In genomic region chr9:124941689-124942561, GRCh38 we compare ENCODE assay signal across 8 cellular contexts. TPM values are rescaled to one million over a fixed set of nuclear protein-coding genes. Genes with fewer than 3 reads are reported as not detected.
DNase-seq lines count a peak whose midpoint lies in the region; ATAC-seq and TF ChIP-seq lines count a peak whose summit lies in the region.

No MANE protein-coding gene starts in this region.

- H3K4me1 Mint-ChIP-seq in activated naive CD4-positive, alpha-beta T cell treated with anti-CD3 and anti-CD28 coated beads for 36 hours (ENCODE audit: low read depth), result peaks cover 22% of the 10 kb centered on the region
- H3K4me1 Mint-ChIP-seq in glutamatergic neuron (ENCODE audit: low read depth, unreplicated experiment) (peaks cover 5% of the 10 kb centered on the region), osteocyte (ENCODE audit: unreplicated experiment) (peaks cover 17% of the 10 kb centered on the region)

- H3K9me3 ChIP-seq in tibial artery, result no peaks in the 10 kb centered on the region

- TF ChIP-seq CTCF in RWPE1 (conservative IDR thresholded peaks at IDR 0.05; ENCODE audit: low read depth) (no peak), glutamatergic neuron (IDR thresholded peaks at IDR 0.05; ENCODE audit: partially characterized antibody, unreplicated experiment) (no peak), osteocyte (IDR thresholded peaks at IDR 0.05) (no peak), tibial artery (IDR thresholded peaks at IDR 0.05) (no peak)

- H3K4me3 ChIP-seq in tibial artery, result peak overlapping the region; percentile 68 to 81

- CTCF ChIA-PET in RWPE1 (lab: Yijun Ruan, JAX), result no interaction called here
- CTCF ChIA-PET in activated naive CD4-positive, alpha-beta T cell treated with anti-CD3 and anti-CD28 coated beads for 36 hours (lab: Charles Lee), result interaction anchor here (0.5 to 1.0 kb wide), 4 partner anchors 20 to 423 kb away, joined by 3 to 4 read pairs (median 4); no protein-coding TSS in a partner anchor

- no peaks in the 10 kb centered on the region for H3K27me3 Mint-ChIP-seq in activated naive CD4-positive, alpha-beta T cell treated with anti-CD3 and anti-CD28 coated beads for 36 hours (ENCODE audit: low read depth)
- H3K27me3 Mint-ChIP-seq in glutamatergic neuron (ENCODE audit: unreplicated experiment), result peaks cover 4% of the 10 kb centered on the region
- no peaks in the 10 kb centered on the region for H3K27me3 Mint-ChIP-seq in osteocyte (ENCODE audit: unreplicated experiment)

- peaks cover 0 to 14% (median 0%) of the 10 kb centered on the region in 3 donors for H3K36me3 ChIP-seq in tibial artery

- peaks cover 1% of the 10 kb centered on the region for H3K9me3 Mint-ChIP-seq in activated naive CD4-positive, alpha-beta T cell treated with anti-CD3 and anti-CD28 coated beads for 36 hours
- H3K9me3 Mint-ChIP-seq in glutamatergic neuron (ENCODE audit: unreplicated experiment) (no peaks in the 10 kb centered on the region), osteocyte (ENCODE audit: unreplicated experiment) (no peaks in the 10 kb centered on the region)

- H3K4me3 Mint-ChIP-seq in activated naive CD4-positive, alpha-beta T cell treated with anti-CD3 and anti-CD28 coated beads for 36 hours, result peak overlapping the region; percentile 98
- H3K4me3 Mint-ChIP-seq in glutamatergic neuron (ENCODE audit: unreplicated experiment), result peak overlapping the region; percentile 96
- peak overlapping the region; percentile 94 for H3K4me3 Mint-ChIP-seq in osteocyte (ENCODE audit: unreplicated experiment)

- peak; percentile 22 for ATAC-seq in HG03066 (IDR thresholded peaks at IDR 0.05; ENCODE audit: low read depth, unreplicated experiment)

- peaks cover 0 to 17% (median 12%) of the 10 kb centered on the region in 4 donors for H3K4me1 ChIP-seq in tibial artery

- DNase-seq in NCI-H146 (lab: John Stamatoyannopoulos, UW) (peak; percentile 25), NCI-H146 treated with DMSO at 0.1 percent for 48 hours (lab: John Stamatoyannopoulos, UW; ENCODE audit: unreplicated experiment) (no peak), RWPE1 (ENCODE audit: low spot score) (no peak), glutamatergic neuron (peak; percentile 28), osteocyte (ENCODE audit: extremely low spot score, unreplicated experiment) (no peak), tibial artery (peak; percentile 60 to 75)
- DNase-seq in activated naive CD4-positive, alpha-beta T cell treated with anti-CD3 and anti-CD28 coated beads for 36 hours, result peak; percentile 72

- POLR2A ChIA-PET in RWPE1 (lab: Yijun Ruan, JAX; ENCODE audit: low non-redundant PET), result interaction anchor here (1.3 kb wide), 1 partner anchor 9 kb away, joined by 3 read pairs; no protein-coding TSS in a partner anchor

- no peaks in the 10 kb centered on the region for H3K27me3 ChIP-seq in tibial artery

- intact Hi-C loops in activated naive CD4-positive, alpha-beta T cell treated with anti-CD3 and anti-CD28 coated beads for 36 hours (cut with micrococcal nuclease), result loop anchor here (1.0 to 10.0 kb wide), 9 partner anchors 23 to 433 kb away; partner anchors contain the start of genes ARPC5L, HSPA5, NR6A1 and PPP6C
- intact Hi-C loops in tibial artery (cut with DNase I; ENCODE audit: low total_unique reads), result loop anchor here (5.0 kb wide), 1 partner anchor 200 kb away; the partner anchor contains the start of gene SCAI

- H3K27ac Mint-ChIP-seq in activated naive CD4-positive, alpha-beta T cell treated with anti-CD3 and anti-CD28 coated beads for 36 hours, result peak overlapping the region; percentile 98
- peak overlapping the region; percentile 75 for H3K27ac Mint-ChIP-seq in glutamatergic neuron (ENCODE audit: unreplicated experiment)
- peak overlapping the region; percentile 98 for H3K27ac Mint-ChIP-seq in osteocyte (ENCODE audit: unreplicated experiment)

- H3K36me3 Mint-ChIP-seq in activated naive CD4-positive, alpha-beta T cell treated with anti-CD3 and anti-CD28 coated beads for 36 hours (ENCODE audit: low read depth), result peaks cover 13% of the 10 kb centered on the region
- H3K36me3 Mint-ChIP-seq in glutamatergic neuron (ENCODE audit: unreplicated experiment), result no peaks in the 10 kb centered on the region
- H3K36me3 Mint-ChIP-seq in osteocyte (ENCODE audit: unreplicated experiment), result no peaks in the 10 kb centered on the region

- H3K27ac ChIP-seq in RWPE1 (peak overlapping the region; percentile 99), tibial artery (peak overlapping the region; percentile 89 to 97)

RNA-seq across cellular contexts. Expression of gene GOLGA1, which starts 1.0 kb away (rescaled TPM):
- total RNA-seq in activated naive CD4-positive, alpha-beta T cell treated with anti-CD3 and anti-CD28 coated beads for 36 hours, result 10 to 100 TPM; 14.3 to 15.8 TPM
- 18.3 TPM for total RNA-seq in glutamatergic neuron (ENCODE audit: unreplicated experiment)
- 22.0 and 22.4 TPM in 2 replicates for total RNA-seq in osteocyte

Comparison
In these comparisons a context has a peak if more than half of its experiments do, and no peak if none do; other contexts are left out.
1. DNase-seq: peak in NCI-H146 (single experiment), activated naive CD4-positive, alpha-beta T cell treated with anti-CD3 and anti-CD28 coated beads for 36 hours (single experiment), glutamatergic neuron (single experiment) and tibial artery (2 of 2); none in NCI-H146 treated with DMSO at 0.1 percent for 48 hours (single experiment), RWPE1 (single experiment) and osteocyte (single experiment).
2. Peak in every context shown above with its lines, with median percentiles within 50 percentile points of each other: H3K27ac Mint-ChIP-seq and H3K4me3 Mint-ChIP-seq.